ENCODE assay signal across 8 cellular contexts in the genomic region with DNA sequence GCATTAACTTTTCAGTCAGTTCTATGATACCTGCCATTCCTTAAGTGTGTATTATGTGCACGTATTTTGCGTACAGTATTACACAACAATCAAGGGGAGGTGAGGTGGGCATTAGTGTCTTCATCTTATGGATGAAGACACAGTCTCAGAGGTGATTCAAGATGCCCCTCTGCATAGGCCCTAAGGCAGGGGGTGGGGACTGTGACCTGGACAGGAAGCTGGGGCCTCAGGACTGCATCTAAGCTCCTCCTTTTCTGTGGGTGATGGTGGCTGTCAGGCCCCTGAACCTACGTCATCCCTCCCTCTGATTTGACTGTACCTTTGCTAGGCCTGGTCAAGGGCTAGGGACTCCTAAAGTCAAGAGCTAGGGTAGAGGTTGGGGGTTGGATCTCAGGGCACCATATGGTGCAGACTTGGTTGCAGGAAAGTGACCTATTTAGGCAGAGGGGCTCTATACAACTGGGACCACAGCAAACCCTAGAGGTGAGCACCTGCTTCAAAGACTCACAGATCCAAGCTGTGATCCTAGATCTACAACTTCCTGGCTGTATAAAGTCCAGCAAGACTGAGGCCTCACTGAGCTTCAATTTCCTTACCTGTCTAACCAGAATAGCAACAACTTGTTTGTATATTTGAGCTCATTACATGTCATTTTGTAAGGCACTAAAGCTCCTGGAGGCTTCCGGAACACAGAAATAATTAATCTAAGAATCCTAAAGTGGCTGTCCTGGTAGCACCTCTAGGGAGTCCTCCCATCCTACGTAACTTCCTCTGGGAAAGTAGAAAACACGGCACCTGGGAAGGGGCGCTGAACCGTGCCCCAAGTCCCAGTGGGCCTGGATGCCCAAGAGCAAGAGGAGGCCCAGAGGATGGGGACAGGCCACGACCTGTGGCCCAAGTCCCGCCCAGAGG.
DNase-seq lines count a peak whose midpoint lies in the region; ATAC-seq and TF ChIP-seq lines count a peak whose summit lies in the region.

No MANE protein-coding gene starts in this region.

- no peaks in the 10 kb centered on the region for H3K9me3 ChIP-seq in mucosa of stomach (ENCODE audit: control insufficient read depth, low read length)

- no peak for TF ChIP-seq CTCF in GM06990 (IDR thresholded peaks at IDR 0.05; ENCODE audit: insufficient read depth, low read length, poor library complexity, severe bottlenecking)
- TF ChIP-seq CTCF in cardiac fibroblast (IDR thresholded peaks at IDR 0.05; ENCODE audit: low read depth, low read length) = no peak

- H3K4me3 ChIP-seq in GM06990 (replicated peaks; ENCODE audit: low read depth, low read length) = peak overlapping the region; percentile 74
- H3K4me3 ChIP-seq in cardiac fibroblast (replicated peaks in 1 of 2; ENCODE audit: low read depth in 2 of 2, low read length in 2 of 2) = peak overlapping the region; percentile 96
- H3K4me3 ChIP-seq in mucosa of stomach (ENCODE audit: low read length) = peak overlapping the region; percentile 57

- ATAC-seq in GM21528 (IDR thresholded peaks at IDR 0.05; ENCODE audit: low FRiP score, unreplicated experiment) = peak; percentile 36

- H3K27me3 ChIP-seq in GM06990 (replicated peaks; ENCODE audit: control insufficient read depth, insufficient read depth, low read length) = no peaks in the 10 kb centered on the region
- H3K27me3 ChIP-seq in mucosa of stomach (ENCODE audit: control insufficient read depth, insufficient read depth, low read length) = no peaks in the 10 kb centered on the region

- H3K9ac ChIP-seq in mucosa of stomach (ENCODE audit: low read length) = peak overlapping the region; percentile 77

- DNase-seq in GM06990 (ENCODE audit: extremely low read depth, insufficient read length) (peak; percentile 66), NAMALWA (ENCODE audit: low spot score) (peak; percentile 71), cardiac fibroblast (ENCODE audit: low read depth in 2 of 2) (no peak), DMS 273 (lab: John Stamatoyannopoulos, UW; ENCODE audit: unreplicated experiment) (no peak), NCI-H345 (lab: John Stamatoyannopoulos, UW) (no peak), NCI-H1048 (lab: John Stamatoyannopoulos, UW) (no peak)

- peaks cover 60% of the 10 kb centered on the region for H3K4me1 ChIP-seq in mucosa of stomach (ENCODE audit: control insufficient read depth, insufficient read depth, low read length)

- no peaks in the 10 kb centered on the region; the same call in 1 of the 2 replicates for H3K36me3 ChIP-seq in GM06990 (ENCODE audit: control insufficient read depth, insufficient read depth, low read length)
- no peaks in the 10 kb centered on the region for H3K36me3 ChIP-seq in mucosa of stomach (ENCODE audit: control insufficient read depth, insufficient read depth, low read length)

Comparison
In these comparisons a context has a peak if more than half of its experiments do, and no peak if none do; other contexts are left out.
1. DNase-seq: peak in GM06990 (single experiment) and NAMALWA (single experiment); none in cardiac fibroblast (0 of 2), DMS 273 (single experiment), NCI-H345 (single experiment) and NCI-H1048 (single experiment).
2. Peak in every context shown above with its lines, with median percentiles within 50 percentile points of each other: H3K4me3 ChIP-seq.